ENCODE assay signal across 30 cellular contexts in genomic region chr10:19017491-19017890, GRCh38. TPM values are rescaled to one million over a fixed set of nuclear protein-coding genes. Genes with fewer than 3 reads are reported as not detected.
"Had no signal": no experiment of that assay in that cellular context is flagged by ENCODE, and none has a peak within 500 bp of the region (broad histone marks: within the 10 kb centered on the region; RNA-seq: fewer than 3 reads in every experiment).

No MANE protein-coding gene starts in this region.

- H3K36me3 ChIP-seq: neural progenitor cell, ovary, right lobe of liver, sigmoid colon, spleen, suprapubic skin, tibial artery, transverse colon, upper lobe of right lung, uterus had no signal

- H3K4me1 ChIP-seq: parathyroid adenoma, psoas muscle, right lobe of liver, sigmoid colon, spleen, suprapubic skin, testis, tibial artery, upper lobe of right lung, uterus had no signal

- H3K27ac ChIP-seq: neural progenitor cell, ovary, parathyroid adenoma, psoas muscle, right lobe of liver, sigmoid colon, skin epidermis, spleen, suprapubic skin, testis, tibial artery, transverse colon, upper lobe of right lung, uterus had no signal

- H3K9me3 ChIP-seq: ovary, right lobe of liver, sigmoid colon, suprapubic skin, testis, transverse colon, upper lobe of right lung, uterus had no signal

- H3K79me2 ChIP-seq: parathyroid adenoma had no signal

- H3K4me2 ChIP-seq: neural progenitor cell, smooth muscle cell had no signal

- H3K4me3 ChIP-seq: neural progenitor cell, ovary, psoas muscle, right lobe of liver, sigmoid colon, skin epidermis, smooth muscle cell, spleen, suprapubic skin, testis, tibial artery, transverse colon, upper lobe of right lung, uterus had no signal

- H3K27me3 ChIP-seq: neural progenitor cell, ovary, right lobe of liver, sigmoid colon, spleen, suprapubic skin, testis, tibial artery, transverse colon, upper lobe of right lung, uterus had no signal

- ATAC-seq: naive thymus-derived CD4-positive, alpha-beta T cell; natural killer cell; psoas muscle; right cardiac atrium; right lobe of liver; stimulated activated memory B cell treated with anti-CD40 and anti-IgM and Interleukin-4, amounts not matched to agents 10 μg/mL and 1 μg/mL and 100 μg/mL, for 72 hours; stimulated activated naive CD8-positive, alpha-beta T cell treated with anti-CD3 and anti-CD28 coated beads, Interleukin-15, amount 100 ng/mL, for 72 hours; stimulated activated naive CD8-positive, alpha-beta T cell treated with anti-CD3 and anti-CD28 coated beads, Interleukin-15, Interleukin-2, amounts not matched to agents 100 U/mL and 50 U/mL, for 24 hours; upper lobe of right lung had no signal

- H2AFZ ChIP-seq: neural progenitor cell, parathyroid adenoma had no signal

- H3K9ac ChIP-seq: neural progenitor cell, parathyroid adenoma had no signal

- DNase-seq: naive thymus-derived CD4-positive, alpha-beta T cell; natural killer cell; occipital lobe; ovary; posterior cingulate gyrus; psoas muscle; right cardiac atrium; right lobe of liver; sigmoid colon; spleen; stimulated activated CD4-positive, alpha-beta T cell treated with anti-CD3 and anti-CD28 coated beads, Interleukin-12 subunit alpha, Interleukin-12 subunit beta, amount 100 ng/mL, for 4 hours; stimulated activated CD4-positive, alpha-beta T cell treated with anti-CD3 and anti-CD28 coated beads, Interleukin-1b, Interleukin-23, amount 100 ng/mL, for 48 hours; stimulated activated CD4-positive, alpha-beta T cell treated with anti-CD3 and anti-CD28 coated beads, Interleukin-4, amount 100 ng/mL, for 1 hour; stimulated activated CD4-positive, alpha-beta T cell treated with anti-CD3 and anti-CD28 coated beads, Interleukin-4, amount 100 ng/mL, for 4 hours; stimulated activated CD8-positive, alpha-beta memory T cell treated with anti-CD3 and anti-CD28 coated beads, Interleukin-4, amount 100 ng/mL, for 48 hours; stimulated activated naive CD4-positive, alpha-beta T cell; stimulated activated naive CD8-positive, alpha-beta T cell treated with anti-CD3 and anti-CD28 coated beads, Interleukin-15, amount 100 ng/mL, for 72 hours; stimulated activated naive CD8-positive, alpha-beta T cell treated with anti-CD3 and anti-CD28 coated beads, Interleukin-15, Interleukin-2, amounts not matched to agents 100 U/mL and 50 U/mL, for 24 hours; substantia nigra; testis; tibial artery; transverse colon; upper lobe of right lung; uterus had no signal

RNA-seq across cellular contexts. Expression of gene MALRD1, which starts 31.1 kb away (rescaled TPM):
- total RNA-seq: natural killer cell had no signal
- polyA plus RNA-seq: naive thymus-derived CD4-positive, alpha-beta T cell; smooth muscle cell had no signal
